9 cellular contexts compared by ENCODE assay signal in genomic region chr9:86303316-86303975, GRCh38.
A peak's percentile ranks its signal among the peaks of the same experiment; 100 is the strongest.
DNase-seq lines count a peak whose midpoint lies in the region; ATAC-seq lines count a peak whose summit lies in the region.
"Had no signal": no experiment of that assay in that cellular context is flagged by ENCODE, and none has a peak within 500 bp of the region (broad histone marks: within the 10 kb centered on the region; RNA-seq: fewer than 3 reads in every experiment).

No MANE protein-coding gene starts in this region.

- no peaks in the 10 kb centered on the region for H3K9me3 ChIP-seq in iPS-20b (ENCODE audit: insufficient read depth, low read depth, low read length)

- DNase-seq in activated T-cell treated with anti-CD3 and anti-CD28 coated beads for 1 hour (ENCODE audit: low read depth) (peak; percentile 13), HK-2 (ENCODE audit: unreplicated experiment) (no peak)
- DNase-seq in activated T-cell treated with anti-CD3 and anti-CD28 coated beads, Interleukin-2, amount 50 U/mL, for 1 hour = no peak
- DNase-seq in activated T-cell treated with anti-CD3 and anti-CD28 coated beads, Interleukin-2, amount 50 U/mL, for 48 hours = peak; percentile 27 to 28
- peak; percentile 28 for DNase-seq in stimulated activated naive CD8-positive, alpha-beta T cell treated with anti-CD3 and anti-CD28 coated beads, Interleukin-15, Interleukin-2, amounts not matched to agents 100 U/mL and 50 U/mL, for 24 hours
- DNase-seq: effector CD8-positive, alpha-beta T cell had no signal

- H3K9ac ChIP-seq in iPS-20b (ENCODE audit: low read depth, low read length) = peak overlapping the region; percentile 47; the same call in 1 of the 2 replicates

- peak; percentile 96 for ATAC-seq in stimulated activated naive CD8-positive, alpha-beta T cell treated with anti-CD3 and anti-CD28 coated beads, Interleukin-15, Interleukin-2, amounts not matched to agents 100 U/mL and 50 U/mL, for 24 hours
- ATAC-seq in GM19023 (IDR thresholded peaks at IDR 0.05; ENCODE audit: unreplicated experiment) = no peak
- no peak for ATAC-seq in GM18517 (IDR thresholded peaks at IDR 0.05; ENCODE audit: unreplicated experiment)

- no peak overlapping the region for H3K4me3 ChIP-seq in iPS-20b (ENCODE audit: low read length)

- no peaks in the 10 kb centered on the region for H3K27me3 ChIP-seq in iPS-20b (ENCODE audit: insufficient read depth, low read length)

- peak overlapping the region; percentile 30 for H3K27ac ChIP-seq in iPS-20b (ENCODE audit: low read length)

- H3K36me3 ChIP-seq in iPS-20b (ENCODE audit: insufficient read depth, low read depth, low read length) = peaks cover 68% of the 10 kb centered on the region

- H3K4me1 ChIP-seq in iPS-20b (ENCODE audit: insufficient read depth, low read length) = peaks cover 17% of the 10 kb centered on the region

Comparison
In these comparisons a context has a peak if more than half of its experiments do, and no peak if none do; other contexts are left out.
1. DNase-seq: peak in activated T-cell treated with anti-CD3 and anti-CD28 coated beads for 1 hour (single experiment), activated T-cell treated with anti-CD3 and anti-CD28 coated beads, Interleukin-2, amount 50 U/mL, for 48 hours (2 of 2) and stimulated activated naive CD8-positive, alpha-beta T cell treated with anti-CD3 and anti-CD28 coated beads, Interleukin-15, Interleukin-2, amounts not matched to agents 100 U/mL and 50 U/mL, for 24 hours (single experiment); none in activated T-cell treated with anti-CD3 and anti-CD28 coated beads, Interleukin-2, amount 50 U/mL, for 1 hour (single experiment) and HK-2 (single experiment).